ENCODE assay signal across 8 cellular contexts in the genomic region with DNA sequence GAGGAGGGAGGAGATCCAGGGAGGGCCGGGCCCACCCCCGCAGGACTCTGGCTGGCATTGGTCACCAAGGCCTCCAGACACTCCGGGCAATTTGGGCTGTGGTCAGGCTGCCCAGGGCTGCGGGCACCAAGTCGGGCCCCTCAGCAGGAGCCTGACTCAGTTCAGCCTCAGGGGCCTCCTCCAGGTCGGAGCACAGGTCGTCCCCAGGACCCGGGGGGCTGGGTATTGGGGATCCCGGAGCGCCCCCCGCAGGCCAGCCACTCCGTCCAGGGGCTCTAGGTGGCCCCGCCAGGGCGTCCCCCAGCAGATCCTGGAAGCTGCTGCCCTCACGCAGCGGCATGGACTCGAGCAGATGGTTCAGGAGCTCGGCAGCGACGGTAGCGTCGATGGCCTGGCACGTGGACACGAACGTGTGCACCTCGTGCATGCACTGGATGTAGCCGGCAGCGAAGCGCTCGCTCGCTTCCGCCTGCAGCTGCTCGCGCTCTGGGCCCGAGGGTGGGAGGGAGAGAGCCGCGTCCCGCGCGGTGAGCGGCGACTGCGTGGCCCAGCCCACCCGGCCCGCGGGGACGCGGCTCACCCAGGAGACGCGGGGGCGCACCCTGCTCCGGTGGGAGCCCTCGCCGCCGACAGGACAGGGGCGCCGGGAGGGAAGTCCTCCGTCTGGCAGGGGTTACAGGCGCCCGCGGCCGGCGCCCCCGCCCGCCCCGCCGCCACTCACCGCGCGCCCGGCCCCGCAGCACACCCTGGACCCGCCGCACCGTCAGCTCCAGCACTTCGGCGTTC. TPM values are rescaled to one million over a fixed set of nuclear protein-coding genes. Genes with fewer than 3 reads are reported as not detected.
DNase-seq lines count a peak whose midpoint lies in the region; ATAC-seq and TF ChIP-seq lines count a peak whose summit lies in the region.

No MANE protein-coding gene starts in this region.

- no peaks in the 10 kb centered on the region for H3K9me2 ChIP-seq in Karpas-422 (replicated peaks; ENCODE audit: insufficient read depth, low read length)

- H3K9me3 ChIP-seq in Karpas-422 (ENCODE audit: low read length) = no peaks in the 10 kb centered on the region

- H3K9ac ChIP-seq in KMS-11 (peak overlapping the region; percentile 71; the same call in 1 of the 2 replicates), Karpas-422 (ENCODE audit: low read length) (no peak overlapping the region)

- H3K27me3 ChIP-seq in KMS-11 (ENCODE audit: insufficient read depth, low read depth) = no peaks in the 10 kb centered on the region
- no peaks in the 10 kb centered on the region for H3K27me3 ChIP-seq in Karpas-422 (ENCODE audit: low read length)

- no peak overlapping the region for H3K4me3 ChIP-seq in KMS-11 (IDR thresholded peaks at IDR 0.05; ENCODE audit: insufficient read depth, low read depth, low read length)
- peak overlapping the region; percentile 8 for H3K4me3 ChIP-seq in iPS-11a (ENCODE audit: low read depth, low read length)
- H3K4me3 ChIP-seq in Karpas-422 (ENCODE audit: low read length) = no peak overlapping the region

- H3K27ac ChIP-seq in KMS-11 (peak overlapping the region; percentile 43), Karpas-422 (ENCODE audit: low read length) (no peak overlapping the region)

- DNase-seq in NOMO-1 (lab: John Stamatoyannopoulos, UW; ENCODE audit: unreplicated experiment in 2 of 2) (peak; percentile 8 to 27), NOMO-1 treated with dmso at 0.1 percent for 144 hours (lab: John Stamatoyannopoulos, UW; ENCODE audit: unreplicated experiment) (no peak), activated T-helper 1 cell treated with Interleukin-2 at 50 U/mL for 16 hours (ENCODE audit: low read depth) (peak; percentile 29), Karpas-422 (no peak)
- DNase-seq in stimulated activated naive CD4-positive, alpha-beta T cell (lab: John Stamatoyannopoulos, UW) = peak in 5 of 6 experiments; percentile 19 to 49 (median 43)

- peaks cover 32% of the 10 kb centered on the region for H3K4me1 ChIP-seq in KMS-11 (ENCODE audit: low read depth, poor library complexity, severe bottlenecking)
- peaks cover 9% of the 10 kb centered on the region for H3K4me1 ChIP-seq in Karpas-422 (ENCODE audit: low read length)

- H3K4me2 ChIP-seq in KMS-11 (peak overlapping the region; percentile 90), Karpas-422 (ENCODE audit: low read depth, low read length, poor library complexity, severe bottlenecking) (no peak overlapping the region)

- H4K20me1 ChIP-seq in KMS-11 (ENCODE audit: insufficient read depth) (no peaks in the 10 kb centered on the region; the same call in 1 of the 2 replicates), Karpas-422 (ENCODE audit: insufficient read depth, low read depth, low read length) (no peaks in the 10 kb centered on the region)

- H3K36me3 ChIP-seq in KMS-11 (ENCODE audit: insufficient read depth) = no peaks in the 10 kb centered on the region
- H3K36me3 ChIP-seq in Karpas-422 (ENCODE audit: insufficient read depth, low read length) = peaks cover 1% of the 10 kb centered on the region; the same call in 1 of the 2 replicates

- H2AFZ ChIP-seq in KMS-11 (ENCODE audit: low read depth) (no peak overlapping the region), Karpas-422 (ENCODE audit: low read length) (no peak overlapping the region)

- H3K79me2 ChIP-seq in KMS-11 (ENCODE audit: insufficient read depth, low read depth) (peaks cover 18% of the 10 kb centered on the region), Karpas-422 (ENCODE audit: low read length) (no peaks in the 10 kb centered on the region)

- no peak for TF ChIP-seq CTCF in KMS-11 (conservative IDR thresholded peaks at IDR 0.05; ENCODE audit: low read depth, low read length)

- ATAC-seq in GM18519 (IDR thresholded peaks at IDR 0.05; ENCODE audit: low FRiP score, unreplicated experiment) = no peak

RNA-seq across cellular contexts. Expression of gene HES6, which starts 0.9 kb away (rescaled TPM):
- 3.3 and 25.8 TPM in 2 replicates for total RNA-seq in Karpas-422 (2014; rRNA removed; shearing (Covaris generic); ENCODE audit: low replicate concordance)

RNA-seq across cellular contexts. Expression of gene ILKAP, which starts 35.5 kb away (rescaled TPM):
- total RNA-seq in Karpas-422 (2014; rRNA removed; shearing (Covaris generic); ENCODE audit: low replicate concordance) = 36.8 and 50.7 TPM in 2 replicates

RNA-seq across cellular contexts. Expression of gene PER2, which starts 49.5 kb away (rescaled TPM):
- total RNA-seq in Karpas-422 (2014; rRNA removed; shearing (Covaris generic); ENCODE audit: low replicate concordance) = 19.0 and 23.3 TPM in 2 replicates

Comparison
In these comparisons a context has a peak if more than half of its experiments do, and no peak if none do; other contexts are left out.
1. DNase-seq: peak in NOMO-1 (2 of 2), activated T-helper 1 cell treated with Interleukin-2 at 50 U/mL for 16 hours (single experiment) and stimulated activated naive CD4-positive, alpha-beta T cell (5 of 6); none in NOMO-1 treated with dmso at 0.1 percent for 144 hours (single experiment) and Karpas-422 (single experiment).